In genomic region chr4:70815370-70815769, GRCh38 we compare ENCODE assay signal across 23 cellular contexts.
"Had no signal": no experiment of that assay in that cellular context is flagged by ENCODE, and none has a peak within 500 bp of the region (broad histone marks: within the 10 kb centered on the region; RNA-seq: fewer than 3 reads in every experiment).

No MANE protein-coding gene starts in this region.

- H3K4me3 ChIP-seq: lower lobe of right lung, sigmoid colon, spleen, thoracic aorta, upper lobe of left lung had no signal

- H3K27me3 Mint-ChIP-seq: activated naive CD8-positive, alpha-beta T cell treated with anti-CD3 and anti-CD28 coated beads for 36 hours; dendritic cell treated with granulocyte-macrophage colony-stimulating factor and Interleukin-4, amounts not matched to agents 40 ng/mL and 50 ng/mL, for 4 days; naive thymus-derived CD8-positive, alpha-beta T cell; progenitor cell of endocrine pancreas; T-cell had no signal

- ATAC-seq: left lobe of liver; lower lobe of right lung; naive thymus-derived CD8-positive, alpha-beta T cell; T-cell had no signal

- H3K27ac Mint-ChIP-seq: activated naive CD8-positive, alpha-beta T cell treated with anti-CD3 and anti-CD28 coated beads for 36 hours; activated T-helper 2 cell treated with anti-CD3 and anti-CD28 coated beads, Interferon-gamma antibody, Interleukin-2, Interleukin-4, amounts not matched to agents 10 μg/mL and 5 μg/mL and 100 μg/mL, durations not matched to agents 14 hours and 24 hours and 36 hours; dendritic cell treated with granulocyte-macrophage colony-stimulating factor and Interleukin-4, amounts not matched to agents 40 ng/mL and 50 ng/mL, for 4 days; T-cell; T-helper 2 cell treated with Interferon-gamma antibody and Interleukin-4, amounts not matched to agents 5 μg/mL and 100 μg/mL, for 36 hours had no signal

- DNase-seq: activated CD4-positive, alpha-beta T cell treated with anti-CD3 and anti-CD28 coated beads for 1 hour; activated naive CD4-positive, alpha-beta T cell; activated naive CD8-positive, alpha-beta T cell treated with anti-CD3 and anti-CD28 coated beads for 36 hours; activated T-cell treated with anti-CD3 and anti-CD28 coated beads, Interleukin-2, amount 50 U/mL, for 1 hour; caudate nucleus; effector CD4-positive, alpha-beta T cell; foreskin melanocyte; lower lobe of right lung; naive thymus-derived CD8-positive, alpha-beta T cell; retina; sigmoid colon; spleen; stimulated activated CD4-positive, alpha-beta T cell treated with anti-CD3 and anti-CD28 coated beads, Interleukin-4, amount 100 ng/mL, for 1 hour; stimulated activated naive CD4-positive, alpha-beta T cell treated with Interleukin-2 at 50 U/mL for 16 hours; T-cell; upper lobe of left lung; WERI-Rb-1 had no signal

- H3K27me3 ChIP-seq: sigmoid colon, spleen, upper lobe of left lung had no signal

- H3K4me3 Mint-ChIP-seq: activated naive CD8-positive, alpha-beta T cell treated with anti-CD3 and anti-CD28 coated beads for 36 hours; dendritic cell treated with granulocyte-macrophage colony-stimulating factor and Interleukin-4, amounts not matched to agents 40 ng/mL and 50 ng/mL, for 4 days; naive thymus-derived CD8-positive, alpha-beta T cell; T-cell; T-helper 2 cell treated with Interferon-gamma antibody and Interleukin-4, amounts not matched to agents 5 μg/mL and 100 μg/mL, for 36 hours had no signal

- H3K9me3 ChIP-seq: lower lobe of right lung, sigmoid colon, spleen, thoracic aorta, upper lobe of left lung had no signal

- H3K27ac ChIP-seq: lower lobe of right lung, sigmoid colon, spleen, thoracic aorta, upper lobe of left lung, WERI-Rb-1 had no signal

- H3K9me3 Mint-ChIP-seq: activated T-helper 2 cell treated with anti-CD3 and anti-CD28 coated beads, Interferon-gamma antibody, Interleukin-2, Interleukin-4, amounts not matched to agents 10 μg/mL and 5 μg/mL and 100 μg/mL, durations not matched to agents 14 hours and 24 hours and 36 hours; dendritic cell treated with granulocyte-macrophage colony-stimulating factor and Interleukin-4, amounts not matched to agents 40 ng/mL and 50 ng/mL, for 4 days; T-cell; T-helper 2 cell treated with Interferon-gamma antibody and Interleukin-4, amounts not matched to agents 5 μg/mL and 100 μg/mL, for 36 hours had no signal

- H3K4me1 ChIP-seq: lower lobe of right lung, sigmoid colon, upper lobe of left lung had no signal
